ENCODE assay signal across 13 cellular contexts in the genomic region with DNA sequence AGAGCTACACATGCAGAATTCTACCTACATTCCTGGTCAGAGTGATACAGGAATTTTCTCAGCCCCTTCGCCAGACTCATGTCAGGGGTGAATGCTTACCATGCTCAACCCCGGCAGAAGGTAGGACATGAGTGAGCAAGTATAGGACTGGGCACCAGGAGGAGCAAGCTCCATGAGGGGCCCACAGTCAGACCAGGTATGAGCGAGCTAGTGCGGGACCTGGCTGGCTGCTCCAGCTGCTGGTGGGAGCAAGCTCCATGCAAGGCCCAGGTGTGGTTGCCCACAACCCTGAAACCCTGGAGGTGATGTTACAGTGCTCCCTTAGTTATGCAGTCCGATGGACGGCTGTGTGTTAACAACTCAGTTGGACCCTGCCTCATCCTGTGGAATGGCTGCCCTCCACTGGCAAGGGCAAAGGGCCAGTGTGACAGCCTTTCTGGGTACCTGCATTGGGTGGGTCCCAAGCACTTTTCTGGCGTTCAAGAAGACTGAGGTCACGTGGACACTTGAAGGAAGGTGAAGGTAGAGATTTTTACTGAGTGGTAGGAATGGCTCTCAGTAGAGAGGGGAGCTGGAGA.
"Had no signal": no experiment of that assay in that cellular context is flagged by ENCODE, and none has a peak within 500 bp of the region (broad histone marks: within the 10 kb centered on the region; RNA-seq: fewer than 3 reads in every experiment).

No MANE protein-coding gene starts in this region.

- H3K27ac Mint-ChIP-seq: activated naive CD4-positive, alpha-beta T cell treated with anti-CD3 and anti-CD28 coated beads, Interleukin-2, amount 50 U/mL, for 24 hours; immature natural killer cell; stimulated activated naive CD8-positive, alpha-beta T cell treated with anti-CD3 and anti-CD28 coated beads, Interleukin-15, Interleukin-2, amounts not matched to agents 100 ng/mL and 50 ng/mL, for 24 hours had no signal

- H3K27me3 Mint-ChIP-seq: naive B cell; stimulated activated naive CD8-positive, alpha-beta T cell treated with anti-CD3 and anti-CD28 coated beads, Interleukin-15, Interleukin-2, amounts not matched to agents 100 ng/mL and 50 ng/mL, for 24 hours had no signal

- H3K4me3 Mint-ChIP-seq: activated naive CD4-positive, alpha-beta T cell treated with anti-CD3 and anti-CD28 coated beads, Interleukin-2, amount 50 U/mL, for 24 hours; immature natural killer cell; naive B cell; stimulated activated naive CD8-positive, alpha-beta T cell treated with anti-CD3 and anti-CD28 coated beads, Interleukin-15, Interleukin-2, amounts not matched to agents 100 ng/mL and 50 ng/mL, for 24 hours had no signal

- H3K27me3 ChIP-seq: brain microvascular endothelial cell had no signal

- ATAC-seq: esophagus mucosa had no signal

- H3K36me3 Mint-ChIP-seq: activated naive CD4-positive, alpha-beta T cell treated with anti-CD3 and anti-CD28 coated beads, Interleukin-2, amount 50 U/mL, for 24 hours; immature natural killer cell; naive B cell had no signal

- H3K27ac ChIP-seq: brain microvascular endothelial cell, thoracic aorta had no signal

- H3K9me3 Mint-ChIP-seq: activated naive CD4-positive, alpha-beta T cell treated with anti-CD3 and anti-CD28 coated beads, Interleukin-2, amount 50 U/mL, for 24 hours; immature natural killer cell; naive B cell; stimulated activated naive CD8-positive, alpha-beta T cell treated with anti-CD3 and anti-CD28 coated beads, Interleukin-15, Interleukin-2, amounts not matched to agents 100 ng/mL and 50 ng/mL, for 24 hours had no signal

- DNase-seq: activated T-cell treated with anti-CD3 and anti-CD28 coated beads, Interleukin-2, amount 50 U/mL, for 1 hour; amniotic stem cell; brain microvascular endothelial cell; cerebellar nuclear complex; immature natural killer cell; naive B cell; nucleus accumbens; stimulated activated CD4-positive, alpha-beta T cell treated with anti-CD3 and anti-CD28 coated beads, Interleukin-2, amount 100 ng/mL, for 48 hours had no signal

- H3K9me3 ChIP-seq: thoracic aorta had no signal

- H3K4me3 ChIP-seq: lung, thoracic aorta had no signal

- H3K36me3 ChIP-seq: brain microvascular endothelial cell, thoracic aorta had no signal

- H3K4me1 Mint-ChIP-seq: activated naive CD4-positive, alpha-beta T cell treated with anti-CD3 and anti-CD28 coated beads, Interleukin-2, amount 50 U/mL, for 24 hours; immature natural killer cell had no signal
